ENCODE assay signal across 12 cellular contexts in genomic region chr10:17585001-17585400, GRCh38. TPM values are rescaled to one million over a fixed set of nuclear protein-coding genes. Genes with fewer than 3 reads are reported as not detected.
DNase-seq lines count a peak whose midpoint lies in the region; ATAC-seq and TF ChIP-seq lines count a peak whose summit lies in the region.
"Had no signal": no experiment of that assay in that cellular context is flagged by ENCODE, and none has a peak within 500 bp of the region (broad histone marks: within the 10 kb centered on the region; RNA-seq: fewer than 3 reads in every experiment).

No MANE protein-coding gene starts in this region.

- POLR2A ChIA-PET in HEK293T (lab: Yijun Ruan, JAX), result no interaction called here

- CTCF ChIA-PET in HEK293T (lab: Yijun Ruan, JAX), result no interaction called here

- H3K4me3 ChIP-seq in GM12865 (ENCODE audit: low read depth, low read length), result no peak overlapping the region
- no peak overlapping the region for H3K4me3 ChIP-seq in prostate gland

- no peaks in the 10 kb centered on the region for H3K27me3 ChIP-seq in prostate gland (replicated peaks; ENCODE audit: insufficient read depth)

- H3K4me1 ChIP-seq in prostate gland (replicated peaks), result no peaks in the 10 kb centered on the region

- H3K27ac ChIP-seq in prostate gland, result no peak overlapping the region
- H3K27ac ChIP-seq: RWPE1 had no signal

- TF ChIP-seq CTCF in GM12865 (IDR thresholded peaks at IDR 0.05; ENCODE audit: insufficient read depth, low read depth, low read length, missing control alignments) (no peak), prostate gland (IDR thresholded peaks at IDR 0.05) (no peak)

- peak; percentile 21 for DNase-seq in GM12865 (ENCODE audit: low read depth)
- peak; percentile 36 for DNase-seq in NOMO-1 treated with dmso at 0.1 percent for 144 hours (lab: John Stamatoyannopoulos, UW; ENCODE audit: unreplicated experiment)
- no peak for DNase-seq in prostate gland (ENCODE audit: low spot score)
- DNase-seq in HEK293T (ENCODE audit: extremely low spot score), result no peak
- no peak for DNase-seq in activated CD4-positive, CD25-positive, alpha-beta regulatory T cell (lab: John Stamatoyannopoulos, UW)
- no peak for DNase-seq in ecto neural progenitor cell (ENCODE audit: low spot score)
- DNase-seq: activated CD4-positive, alpha-beta T cell treated with anti-CD3 and anti-CD28 coated beads for 4 hours; effector CD4-positive, alpha-beta T cell; NCI-H1694 treated with DMSO at 0.1 percent for 48 hours had no signal

- no peaks in the 10 kb centered on the region for H3K9me3 ChIP-seq in prostate gland

- no peak for TF ChIP-seq POLR2A in prostate gland (IDR thresholded peaks at IDR 0.05)

- intact Hi-C loops in prostate gland (cut with DNase I), result no loop called here

- H3K36me3 ChIP-seq in prostate gland, result no peaks in the 10 kb centered on the region

- 75% methylated on average over 8 of the region's 8 CpGs for WGBS in prostate gland

- ATAC-seq in GM19452 (IDR thresholded peaks at IDR 0.05; ENCODE audit: unreplicated experiment) (peak; percentile 67), HG02981 (IDR thresholded peaks at IDR 0.05; ENCODE audit: unreplicated experiment) (peak; percentile 83)

TF ChIP-seq in HEK293T, 16 proteins besides CTCF, POLR2A, EP300 and RAD21:
- TF ChIP-seq SP1 (IDR thresholded peaks at IDR 0.05), result no peak
- TF ChIP-seq ELF4 (IDR thresholded peaks at IDR 0.05), result no peak
- no peak for TF ChIP-seq TARDBP (IDR thresholded peaks at IDR 0.05)
- no peak for TF ChIP-seq BHLHE40 (IDR thresholded peaks at IDR 0.05; ENCODE audit: borderline replicate concordance)
- TF ChIP-seq SUZ12 (IDR thresholded peaks at IDR 0.05), result no peak
- TF ChIP-seq FOXA1 (IDR thresholded peaks at IDR 0.05), result no peak
- no peak for TF ChIP-seq NFRKB (IDR thresholded peaks at IDR 0.05)
- no peak for TF ChIP-seq ARNT (IDR thresholded peaks at IDR 0.05)
- no peak for TF ChIP-seq CTBP1 (IDR thresholded peaks at IDR 0.05; ENCODE audit: borderline replicate concordance)
- no peak for TF ChIP-seq FOXK2 (IDR thresholded peaks at IDR 0.05)
- no peak for TF ChIP-seq LEF1 (IDR thresholded peaks at IDR 0.05; ENCODE audit: borderline replicate concordance)
- no peak for TF ChIP-seq PKNOX1 (IDR thresholded peaks at IDR 0.05)
- no peak for TF ChIP-seq ZNF384 (IDR thresholded peaks at IDR 0.05)
- TF ChIP-seq HDGF (IDR thresholded peaks at IDR 0.05; ENCODE audit: borderline replicate concordance), result no peak

RNA-seq across cellular contexts. Expression of gene HACD1, which starts 32.2 kb away (rescaled TPM):
- total RNA-seq in prostate gland, result 10 to 100 TPM; 12.1 to 35.3 TPM

RNA-seq across cellular contexts. Expression of gene STAM, which starts 59.0 kb away (rescaled TPM):
- total RNA-seq in prostate gland, result 10 to 100 TPM; 18.2 to 40.0 TPM

Comparison
In these comparisons a context has a peak if more than half of its experiments do, and no peak if none do; other contexts are left out.
1. DNase-seq: peak in GM12865 (single experiment) and NOMO-1 treated with dmso at 0.1 percent for 144 hours (single experiment); none in prostate gland (single experiment), HEK293T (single experiment), activated CD4-positive, CD25-positive, alpha-beta regulatory T cell (0 of 4) and ecto neural progenitor cell (single experiment).